ENCODE assay signal across 17 cellular contexts in the genomic region with DNA sequence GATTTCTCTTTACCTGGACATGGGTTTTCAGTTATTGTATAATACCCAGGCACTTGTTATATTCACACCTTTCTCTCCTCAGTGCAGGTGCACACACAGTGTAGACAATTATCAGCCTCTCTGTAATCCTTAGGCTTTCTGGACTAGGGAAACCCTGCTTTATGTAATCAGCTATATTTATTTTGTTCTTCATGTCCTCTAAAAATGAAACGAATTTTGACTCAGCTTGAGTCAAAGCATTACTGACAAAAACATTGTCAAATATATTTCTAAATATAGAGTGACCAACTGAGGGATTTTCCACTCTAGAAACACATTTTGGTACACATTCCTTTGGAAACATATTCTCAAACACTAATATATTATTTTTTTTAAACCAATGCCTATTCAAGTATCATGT.
A peak's percentile ranks its signal among the peaks of the same experiment; 100 is the strongest.
DNase-seq lines count a peak whose midpoint lies in the region; ATAC-seq, FAIRE-seq and TF ChIP-seq lines count a peak whose summit lies in the region.
"Had no signal": no experiment of that assay in that cellular context is flagged by ENCODE, and none has a peak within 500 bp of the region (broad histone marks: within the 10 kb centered on the region; RNA-seq: fewer than 3 reads in every experiment).

No MANE protein-coding gene starts in this region.

- H3K36me3 ChIP-seq in GM12878 (ENCODE audit: control insufficient read depth in 2 of 2, insufficient read depth in 2 of 2, low read length in 1 of 2): no peaks in the 10 kb centered on the region
- no peaks in the 10 kb centered on the region for H3K36me3 ChIP-seq in aorta (ENCODE audit: control insufficient read depth in 1 of 2, insufficient read depth in 2 of 2, low read length in 1 of 2)
- H3K36me3 ChIP-seq in Caco-2 (ENCODE audit: control insufficient read depth, insufficient read depth, low read length): no peaks in the 10 kb centered on the region
- H3K36me3 ChIP-seq: BLaER1 had no signal

- H2AFZ ChIP-seq in GM12878 (ENCODE audit: control insufficient read depth, low read depth, low read length): no peak overlapping the region

- no peak overlapping the region for H3K9ac ChIP-seq in GM12878 (ENCODE audit: control insufficient read depth, insufficient read depth, low read length)
- H3K9ac ChIP-seq: BLaER1 had no signal

- no peaks in the 10 kb centered on the region for H3K27me3 Mint-ChIP-seq in Caco-2 (ENCODE audit: insufficient read depth, unreplicated experiment)

- H3K79me2 ChIP-seq in GM12878 (ENCODE audit: control insufficient read depth, insufficient read depth, low read length): no peaks in the 10 kb centered on the region

- no peaks in the 10 kb centered on the region for H3K36me3 Mint-ChIP-seq in Caco-2 (ENCODE audit: insufficient read depth, unreplicated experiment)
- H3K36me3 Mint-ChIP-seq: CD8-positive, alpha-beta T cell had no signal

- CTCF ChIA-PET in GM12878 (lab: Yijun Ruan, JAX) (no interaction called here), Caco-2 (lab: Charles Lee) (no interaction called here)

- no TSS peak for BruUV-seq in GM12878 (replicated peaks; lab: Mats Ljungman, UMichigan)
- no TSS peak for BruUV-seq in Caco-2 (replicated peaks; lab: Mats Ljungman, UMichigan)

- no peak for ATAC-seq in GM12878
- ATAC-seq in aorta (ENCODE audit: low FRiP score): no peak
- ATAC-seq: CD8-positive, alpha-beta T cell; Panc1 had no signal

- H3K4me1 ChIP-seq in GM12878 (ENCODE audit: control insufficient read depth, insufficient read depth, low read length) (no peaks in the 10 kb centered on the region), aorta (ENCODE audit: control insufficient read depth in 1 of 2, insufficient read depth in 2 of 2, low read length in 2 of 2) (peaks cover 0 to 2% of the 10 kb centered on the region in 2 donors), Caco-2 (no peaks in the 10 kb centered on the region)
- H3K4me1 ChIP-seq: BLaER1 had no signal

- no peak overlapping the region for H3K4me3 Mint-ChIP-seq in Caco-2 (ENCODE audit: unreplicated experiment)
- H3K4me3 Mint-ChIP-seq: CD8-positive, alpha-beta T cell; H9 had no signal

- H3K4me1 Mint-ChIP-seq in Caco-2 (ENCODE audit: low read depth, unreplicated experiment): no peaks in the 10 kb centered on the region

- SMC1A ChIA-PET in GM12878 (lab: Charles Lee; ENCODE audit: uncharacterized antibody, unreplicated experiment): interaction anchor here (1.6 kb wide), 1 partner anchor 232 kb away, joined by 3 read pairs; no protein-coding TSS in a partner anchor

- H3K9me3 ChIP-seq in GM12878 (replicated peaks; ENCODE audit: control insufficient read depth, insufficient read depth, low read length) (no peaks in the 10 kb centered on the region), aorta (ENCODE audit: control insufficient read depth, low read length) (no peaks in the 10 kb centered on the region), Caco-2 (no peaks in the 10 kb centered on the region)
- H3K9me3 ChIP-seq: BLaER1 had no signal

- no peaks in the 10 kb centered on the region for H3K9me3 Mint-ChIP-seq in Caco-2 (ENCODE audit: unreplicated experiment)
- H3K9me3 Mint-ChIP-seq: CD8-positive, alpha-beta T cell; H9 had no signal

- no peak for FAIRE-seq in GM12878 (lab: Jason Lieb, UNC)

- intact Hi-C loops in GM12878 (cut with micrococcal nuclease; ENCODE audit: unreplicated experiment): no loop called here
- intact Hi-C loops in aorta (cut with DNase I): no loop called here
- intact Hi-C loops in Caco-2 (cut with micrococcal nuclease; ENCODE audit: unreplicated experiment): no loop called here

- TF ChIP-seq CTCF in GM12878 (IDR thresholded peaks at IDR 0.05 in 2 of 3, conservative IDR thresholded peaks at IDR 0.05 in 1 of 3; ENCODE audit: control insufficient read depth in 2 of 3, extremely low read depth in 1 of 3, insufficient read depth in 1 of 3, low read depth in 3 of 3, low read length in 3 of 3) (no peak), Caco-2 (IDR thresholded peaks at IDR 0.05; ENCODE audit: insufficient read depth in 1 of 2, low read depth in 1 of 2, low read length in 1 of 2, severe bottlenecking in 1 of 2, unreplicated experiment in 1 of 2) (no peak)

- DNase-seq in NCI-H748 (lab: John Stamatoyannopoulos, UW; ENCODE audit: unreplicated experiment) (peak; percentile 67), NCI-H748 treated with DMSO at 0.1 percent for 48 hours (lab: John Stamatoyannopoulos, UW) (no peak), NCI-H2029 (lab: John Stamatoyannopoulos, UW) (peak; percentile 47), GM12878 (ENCODE audit: low read depth, low spot score) (no peak), ecto neural progenitor cell (ENCODE audit: low spot score) (no peak), pons (ENCODE audit: low spot score) (no peak), aorta (no peak), Caco-2 (no peak)
- DNase-seq: CD8-positive, alpha-beta T cell; GF-D8; H9; KBM-7; NCI-H1436; NCI-H226; NCI-H526 treated with DMSO at 0.1 percent for 48 hours had no signal

- no peak overlapping the region for H3K4me3 ChIP-seq in GM12878
- no peak overlapping the region for H3K4me3 ChIP-seq in aorta (ENCODE audit: low read length in 2 of 2)
- H3K4me3 ChIP-seq in Caco-2 (ENCODE audit: low read depth, low read length): no peak overlapping the region
- H3K4me3 ChIP-seq: BLaER1 had no signal

- no peak overlapping the region for H3K4me2 ChIP-seq in GM12878 (ENCODE audit: control insufficient read depth, insufficient read depth)
- H3K4me2 ChIP-seq: BLaER1 had no signal

- TF ChIP-seq RAD21 in GM12878 (IDR thresholded peaks at IDR 0.05; ENCODE audit: insufficient read depth, low read depth, low read length): no peak

- no peaks in the 10 kb centered on the region for H4K20me1 ChIP-seq in GM12878 (ENCODE audit: control insufficient read depth, insufficient read depth)
- H4K20me1 ChIP-seq: BLaER1 had no signal

- POLR2A ChIA-PET in GM12878 (lab: Charles Lee): no interaction called here
- POLR2A ChIA-PET in Caco-2 (lab: Charles Lee): no interaction called here

- WGBS in GM12878 (ENCODE audit: insufficient coverage, insufficient replicate concordance, low lambda C conversion rate, missing lambda C conversion rate): 0% methylated on average over 1 of the region's 1 CpG
- 0 to 3% methylated on average over 1 of the region's 1 CpG for WGBS in aorta, 2 donors

- in situ Hi-C loops in GM12878 (cut with MboI): no loop called here

- H3K27ac Mint-ChIP-seq in Caco-2 (ENCODE audit: unreplicated experiment): no peak overlapping the region
- H3K27ac Mint-ChIP-seq: CD8-positive, alpha-beta T cell; H9 had no signal

- H3K27ac ChIP-seq in GM12878 (ENCODE audit: control insufficient read depth, insufficient read depth) (no peak overlapping the region), aorta (ENCODE audit: low read depth in 1 of 2, low read length in 2 of 2) (no peak overlapping the region)
- H3K27ac ChIP-seq: BLaER1 had no signal

- TF ChIP-seq POLR2A in GM12878 (IDR thresholded peaks at IDR 0.05; ENCODE audit: low read depth, low read length): no peak

- TF ChIP-seq EP300 in GM12878 (IDR thresholded peaks at IDR 0.05; ENCODE audit: borderline replicate concordance in 1 of 2, control insufficient read depth in 1 of 2, low read depth in 2 of 2, low read length in 2 of 2): no peak

- RAD21 ChIA-PET in GM12878 (lab: Charles Lee; ENCODE audit: unreplicated experiment): no interaction called here

- no peaks in the 10 kb centered on the region for H3K27me3 ChIP-seq in GM12878 (replicated peaks in 1 of 2; ENCODE audit: control insufficient read depth in 2 of 2, insufficient read depth in 2 of 2, low read length in 1 of 2)
- no peaks in the 10 kb centered on the region for H3K27me3 ChIP-seq in aorta (ENCODE audit: control insufficient read depth in 1 of 2, insufficient read depth in 2 of 2, low read length in 1 of 2)
- H3K27me3 ChIP-seq in Caco-2 (replicated peaks; ENCODE audit: control insufficient read depth, insufficient read depth, low read length): no peaks in the 10 kb centered on the region
- H3K27me3 ChIP-seq: BLaER1 had no signal

TF ChIP-seq in GM12878, 131 proteins besides CTCF, POLR2A, EP300 and RAD21:
- TF ChIP-seq ZNF622 (IDR thresholded peaks at IDR 0.05) (no peak), CREM (IDR thresholded peaks at IDR 0.05; ENCODE audit: low read depth) (0 out of 2 replicates have a peak, but pooled peaks have one; percentile 19), JUNB (IDR thresholded peaks at IDR 0.05) (peak; percentile 90), MEF2A (IDR thresholded peaks at IDR 0.05; ENCODE audit: insufficient read depth, low read depth, low read length) (peak; percentile 91), FOS (IDR thresholded peaks at IDR 0.05; ENCODE audit: borderline replicate concordance, extremely low read depth, insufficient read length) (no peak), CBFB (IDR thresholded peaks at IDR 0.05; ENCODE audit: low read depth) (no peak), ZSCAN29 (IDR thresholded peaks at IDR 0.05) (no peak), WRNIP1 (IDR thresholded peaks at IDR 0.05; ENCODE audit: borderline replicate concordance, low read depth, low read length) (no peak), GABPA (IDR thresholded peaks at IDR 0.05; ENCODE audit: low read depth) (0 out of 2 replicates have a peak, but pooled peaks have one; percentile 48), NFIC (IDR thresholded peaks at IDR 0.05; ENCODE audit: low read depth, low read length) (peak; percentile 74), RUNX3 (IDR thresholded peaks at IDR 0.05; ENCODE audit: low read length) (peak; percentile 27; the same call in 1 of the 2 replicates)
- TF ChIP-seq, protein P1, sequence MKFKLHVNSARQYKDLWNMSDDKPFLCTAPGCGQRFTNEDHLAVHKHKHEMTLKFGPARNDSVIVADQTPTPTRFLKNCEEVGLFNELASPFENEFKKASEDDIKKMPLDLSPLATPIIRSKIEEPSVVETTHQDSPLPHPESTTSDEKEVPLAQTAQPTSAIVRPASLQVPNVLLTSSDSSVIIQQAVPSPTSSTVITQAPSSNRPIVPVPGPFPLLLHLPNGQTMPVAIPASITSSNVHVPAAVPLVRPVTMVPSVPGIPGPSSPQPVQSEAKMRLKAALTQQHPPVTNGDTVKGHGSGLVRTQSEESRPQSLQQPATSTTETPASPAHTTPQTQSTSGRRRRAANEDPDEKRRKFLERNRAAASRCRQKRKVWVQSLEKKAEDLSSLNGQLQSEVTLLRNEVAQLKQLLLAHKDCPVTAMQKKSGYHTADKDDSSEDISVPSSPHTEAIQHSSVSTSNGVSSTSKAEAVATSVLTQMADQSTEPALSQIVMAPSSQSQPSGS (IDR thresholded peaks at IDR 0.05; ENCODE audit: low read length): peak; percentile 83
- TF ChIP-seq, protein P2, sequence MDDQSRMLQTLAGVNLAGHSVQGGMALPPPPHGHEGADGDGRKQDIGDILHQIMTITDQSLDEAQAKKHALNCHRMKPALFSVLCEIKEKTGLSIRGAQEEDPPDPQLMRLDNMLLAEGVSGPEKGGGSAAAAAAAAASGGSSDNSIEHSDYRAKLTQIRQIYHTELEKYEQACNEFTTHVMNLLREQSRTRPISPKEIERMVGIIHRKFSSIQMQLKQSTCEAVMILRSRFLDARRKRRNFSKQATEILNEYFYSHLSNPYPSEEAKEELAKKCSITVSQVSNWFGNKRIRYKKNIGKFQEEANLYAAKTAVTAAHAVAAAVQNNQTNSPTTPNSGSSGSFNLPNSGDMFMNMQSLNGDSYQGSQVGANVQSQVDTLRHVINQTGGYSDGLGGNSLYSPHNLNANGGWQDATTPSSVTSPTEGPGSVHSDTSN (IDR thresholded peaks at IDR 0.05; ENCODE audit: insufficient replicate concordance, low read depth, low read length): no peak

Comparison
In these comparisons a context has a peak if more than half of its experiments do, and no peak if none do; other contexts are left out.
1. DNase-seq: peak in NCI-H748 (single experiment) and NCI-H2029 (single experiment); none in NCI-H748 treated with DMSO at 0.1 percent for 48 hours (single experiment), GM12878 (single experiment), ecto neural progenitor cell (single experiment), pons (single experiment), aorta (0 of 2) and Caco-2 (0 of 2).